Comparison of ENCODE assay signal across 23 cellular contexts in the genomic region with DNA sequence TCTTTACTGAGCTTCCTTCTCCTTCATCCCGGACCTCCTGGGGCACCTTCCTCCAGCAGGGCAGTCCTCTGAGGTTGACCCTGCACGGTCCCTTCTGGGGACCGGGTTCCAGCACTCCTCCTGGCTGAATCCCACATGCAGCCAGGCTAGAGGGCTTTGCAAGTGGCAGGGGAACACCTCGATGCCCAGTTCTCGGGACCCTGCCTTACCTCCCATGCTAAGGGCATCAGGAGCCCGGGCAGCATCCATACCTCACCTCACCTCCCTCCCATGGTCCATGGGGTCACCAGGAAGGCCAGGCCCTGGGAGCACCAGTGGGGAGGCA.
DNase-seq lines count a peak whose midpoint lies in the region; ATAC-seq and TF ChIP-seq lines count a peak whose summit lies in the region.
"Had no signal": no experiment of that assay in that cellular context is flagged by ENCODE, and none has a peak within 500 bp of the region (broad histone marks: within the 10 kb centered on the region; RNA-seq: fewer than 3 reads in every experiment).

No MANE protein-coding gene starts in this region.

- H3K27me3 ChIP-seq in WERI-Rb-1 (ENCODE audit: insufficient read depth, low read depth, severe bottlenecking) (no peaks in the 10 kb centered on the region), prostate gland (replicated peaks; ENCODE audit: insufficient read depth) (no peaks in the 10 kb centered on the region)
- H3K27me3 ChIP-seq: BE2C; BLaER1 treated with 17β-estradiol and CSF1 and Interleukin-3, amounts not matched to agents 10 nM and 100 nM had no signal

- POLR2A ChIA-PET in MCF 10A (lab: Yijun Ruan, JAX) = no interaction called here

- peak; percentile 6 for ATAC-seq in stimulated activated effector memory CD8-positive, alpha-beta T cell treated with anti-CD3 and anti-CD28 coated beads, Interleukin-12 subunit alpha, Interleukin-12 subunit beta, amount 100 ng/mL, for 72 hours
- no peak for ATAC-seq in GM21786 (IDR thresholded peaks at IDR 0.05; ENCODE audit: unreplicated experiment)
- no peak for ATAC-seq in GM19452 (IDR thresholded peaks at IDR 0.05; ENCODE audit: unreplicated experiment)
- ATAC-seq: A549, GM12878 had no signal

- TF ChIP-seq CTCF in WERI-Rb-1 (IDR thresholded peaks at IDR 0.05; ENCODE audit: low read depth, low read length) = no peak
- no peak for TF ChIP-seq CTCF in glutamatergic neuron (IDR thresholded peaks at IDR 0.05; ENCODE audit: partially characterized antibody, unreplicated experiment)
- no peak for TF ChIP-seq CTCF in MCF 10A (IDR thresholded peaks at IDR 0.05; ENCODE audit: unreplicated experiment)
- TF ChIP-seq CTCF in prostate gland (IDR thresholded peaks at IDR 0.05) = no peak

- CTCF ChIA-PET in MCF 10A (lab: Yijun Ruan, JAX) = interaction anchor here (1.1 kb wide), 1 partner anchor 30 kb away, joined by 3 read pairs; no protein-coding TSS in a partner anchor

- no peaks in the 10 kb centered on the region for H3K4me1 ChIP-seq in prostate gland (replicated peaks)
- H3K4me1 ChIP-seq: A549, BE2C had no signal

- H3K4me3 ChIP-seq in WERI-Rb-1 (ENCODE audit: low read depth, low read length) (no peak overlapping the region), prostate gland (no peak overlapping the region)
- H3K4me3 ChIP-seq: A549, GM12878 had no signal

- H3K27ac Mint-ChIP-seq in glutamatergic neuron (ENCODE audit: unreplicated experiment) (peak overlapping the region; percentile 98), MCF 10A (ENCODE audit: low read depth, unreplicated experiment) (no peak overlapping the region)
- H3K27ac Mint-ChIP-seq in stimulated activated effector memory CD8-positive, alpha-beta T cell treated with anti-CD3 and anti-CD28 coated beads, Interleukin-12 subunit alpha, Interleukin-12 subunit beta, amount 100 ng/mL, for 72 hours = no peak overlapping the region
- H3K27ac Mint-ChIP-seq: CD4-positive, alpha-beta T cell; CD8-positive, alpha-beta memory T cell had no signal

- intact Hi-C loops in MCF 10A (cut with micrococcal nuclease) (no loop called here), prostate gland (cut with DNase I) (no loop called here)

- BruUV-seq in MCF 10A (replicated peaks; lab: Mats Ljungman, UMichigan) = no TSS peak

- H3K9me3 Mint-ChIP-seq in glutamatergic neuron (ENCODE audit: unreplicated experiment) (peaks cover 24% of the 10 kb centered on the region), MCF 10A (ENCODE audit: unreplicated experiment) (no peaks in the 10 kb centered on the region)
- no peaks in the 10 kb centered on the region for H3K9me3 Mint-ChIP-seq in stimulated activated effector memory CD8-positive, alpha-beta T cell treated with anti-CD3 and anti-CD28 coated beads, Interleukin-12 subunit alpha, Interleukin-12 subunit beta, amount 100 ng/mL, for 72 hours
- H3K9me3 Mint-ChIP-seq: CD14-positive monocyte; CD4-positive, alpha-beta T cell; CD8-positive, alpha-beta memory T cell had no signal

- peak overlapping the region; percentile 82 for H3K27ac ChIP-seq in WERI-Rb-1
- H3K27ac ChIP-seq in prostate gland = no peak overlapping the region
- H3K27ac ChIP-seq: A549; BLaER1 treated with 17β-estradiol and CSF1 and Interleukin-3, amounts not matched to agents 10 nM and 100 nM had no signal

- H3K4me3 Mint-ChIP-seq in glutamatergic neuron (ENCODE audit: unreplicated experiment) = no peak overlapping the region
- H3K4me3 Mint-ChIP-seq in stimulated activated effector memory CD8-positive, alpha-beta T cell treated with anti-CD3 and anti-CD28 coated beads, Interleukin-12 subunit alpha, Interleukin-12 subunit beta, amount 100 ng/mL, for 72 hours = no peak overlapping the region
- no peak overlapping the region for H3K4me3 Mint-ChIP-seq in MCF 10A (ENCODE audit: unreplicated experiment)
- H3K4me3 Mint-ChIP-seq: CD4-positive, alpha-beta T cell; CD8-positive, alpha-beta memory T cell had no signal

- 95% methylated on average over 6 of the region's 6 CpGs for WGBS in prostate gland

- peaks cover 3% of the 10 kb centered on the region for H3K36me3 Mint-ChIP-seq in glutamatergic neuron (ENCODE audit: unreplicated experiment)
- H3K36me3 Mint-ChIP-seq in stimulated activated effector memory CD8-positive, alpha-beta T cell treated with anti-CD3 and anti-CD28 coated beads, Interleukin-12 subunit alpha, Interleukin-12 subunit beta, amount 100 ng/mL, for 72 hours = peaks cover 4% of the 10 kb centered on the region
- H3K36me3 Mint-ChIP-seq in MCF 10A (ENCODE audit: insufficient read depth, unreplicated experiment) = no peaks in the 10 kb centered on the region
- H3K36me3 Mint-ChIP-seq: CD14-positive monocyte had no signal

- peaks cover 26% of the 10 kb centered on the region for H3K27me3 Mint-ChIP-seq in glutamatergic neuron (ENCODE audit: unreplicated experiment)
- peaks cover 42% of the 10 kb centered on the region for H3K27me3 Mint-ChIP-seq in MCF 10A (ENCODE audit: insufficient read depth, unreplicated experiment)
- H3K27me3 Mint-ChIP-seq: CD4-positive, alpha-beta T cell had no signal

- DNase-seq in WERI-Rb-1 (no peak), glutamatergic neuron (no peak), MCF 10A (ENCODE audit: unreplicated experiment) (no peak), prostate gland (ENCODE audit: low spot score) (no peak)
- DNase-seq in stimulated activated effector memory CD8-positive, alpha-beta T cell treated with anti-CD3 and anti-CD28 coated beads, Interleukin-12 subunit alpha, Interleukin-12 subunit beta, amount 100 ng/mL, for 72 hours (ENCODE audit: low spot score in 2 of 2) = no peak
- DNase-seq: 8988T; ACHN; AML-193; BE2C; CD4-positive, alpha-beta T cell; CD8-positive, alpha-beta memory T cell; DMS 273 treated with DMSO at 0.1 percent for 48 hours; DMS79; EL; GDM1; H7; HCEC 1CT had no signal

- H3K36me3 ChIP-seq in WERI-Rb-1 (no peaks in the 10 kb centered on the region), prostate gland (no peaks in the 10 kb centered on the region)
- H3K36me3 ChIP-seq: BE2C; BLaER1 treated with 17β-estradiol and CSF1 and Interleukin-3, amounts not matched to agents 10 nM and 100 nM had no signal

- peaks cover 55% of the 10 kb centered on the region for H3K4me1 Mint-ChIP-seq in glutamatergic neuron (ENCODE audit: low read depth, unreplicated experiment)
- peaks cover 7% of the 10 kb centered on the region for H3K4me1 Mint-ChIP-seq in stimulated activated effector memory CD8-positive, alpha-beta T cell treated with anti-CD3 and anti-CD28 coated beads, Interleukin-12 subunit alpha, Interleukin-12 subunit beta, amount 100 ng/mL, for 72 hours
- peaks cover 11% of the 10 kb centered on the region for H3K4me1 Mint-ChIP-seq in MCF 10A (ENCODE audit: insufficient read depth, unreplicated experiment)
- H3K4me1 Mint-ChIP-seq: CD14-positive monocyte had no signal

- H3K9me3 ChIP-seq in WERI-Rb-1 (ENCODE audit: severe bottlenecking) = no peaks in the 10 kb centered on the region
- H3K9me3 ChIP-seq in prostate gland = no peaks in the 10 kb centered on the region
- H3K9me3 ChIP-seq: A549; BE2C; BLaER1 treated with 17β-estradiol and CSF1 and Interleukin-3, amounts not matched to agents 10 nM and 100 nM had no signal

- TF ChIP-seq POLR2A in prostate gland (IDR thresholded peaks at IDR 0.05) = no peak
